8 cellular contexts compared by ENCODE assay signal in genomic region chr5:58759745-58760144, GRCh38.
DNase-seq lines count a peak whose midpoint lies in the region; ATAC-seq, FAIRE-seq and TF ChIP-seq lines count a peak whose summit lies in the region.

No MANE protein-coding gene starts in this region.

- peaks cover 33% of the 10 kb centered on the region for H3K4me1 Mint-ChIP-seq in activated naive CD4-positive, alpha-beta T cell treated with anti-CD3 and anti-CD28 coated beads for 36 hours (ENCODE audit: low read depth)
- H3K4me1 Mint-ChIP-seq in T-helper 1 cell treated with Interleukin-12 subunit alpha and Interleukin-12 subunit beta and Interleukin-4 antibody, amounts not matched to agents 30 μg/mL and 1 μg/mL, for 36 hours (ENCODE audit: low read depth), result peaks cover 19% of the 10 kb centered on the region
- H3K4me1 Mint-ChIP-seq in GM23338, result 0 out of 3 replicates have a peak, but pooled peaks cover 3% of the 10 kb centered on the region

- H3K79me2 ChIP-seq in GM23338 (replicated peaks; ENCODE audit: insufficient read depth), result no peaks in the 10 kb centered on the region

- no peaks in the 10 kb centered on the region for H4K20me1 ChIP-seq in GM23338 (replicated peaks; ENCODE audit: insufficient read depth)

- no peak overlapping the region for H3K27ac ChIP-seq in GM23338 (ENCODE audit: low read depth)

- DNase-seq in activated naive CD4-positive, alpha-beta T cell treated with anti-CD3 and anti-CD28 coated beads for 36 hours, result no peak
- DNase-seq in activated naive CD4-positive, alpha-beta T cell treated with anti-CD3 and anti-CD28 coated beads, Interleukin-2, amount 50 U/mL, for 16 hours, result no peak
- no peak for DNase-seq in COLO829 (ENCODE audit: low spot score)
- no peak for DNase-seq in hippocampal formation (lab: John Stamatoyannopoulos, UW)
- no peak for DNase-seq in GM23338 (ENCODE audit: low spot score)

- no peaks in the 10 kb centered on the region for H3K27me3 ChIP-seq in GM23338 (ENCODE audit: insufficient read depth)

- no peak overlapping the region for H3K4me2 ChIP-seq in GM23338

- intact Hi-C loops in activated naive CD4-positive, alpha-beta T cell treated with anti-CD3 and anti-CD28 coated beads for 36 hours (cut with micrococcal nuclease), result no loop called here

- no peaks in the 10 kb centered on the region for H3F3A ChIP-seq in GM23338 (replicated peaks; ENCODE audit: low read depth)

- H3K36me3 ChIP-seq in GM23338 (ENCODE audit: insufficient read depth), result no peaks in the 10 kb centered on the region

- TF ChIP-seq CTCF in GM23338 (conservative IDR thresholded peaks at IDR 0.05; ENCODE audit: low read depth in 2 of 2), result no peak

- ATAC-seq in HG03097 (IDR thresholded peaks at IDR 0.05; ENCODE audit: low FRiP score, unreplicated experiment) (peak; percentile 87), GM23338 (no peak)

- FAIRE-seq in islet of Langerhans (lab: Jason Lieb, UNC), result peak; percentile 100

- no peaks in the 10 kb centered on the region for H3K36me3 Mint-ChIP-seq in activated naive CD4-positive, alpha-beta T cell treated with anti-CD3 and anti-CD28 coated beads for 36 hours (ENCODE audit: low read depth)
- H3K36me3 Mint-ChIP-seq in T-helper 1 cell treated with Interleukin-12 subunit alpha and Interleukin-12 subunit beta and Interleukin-4 antibody, amounts not matched to agents 30 μg/mL and 1 μg/mL, for 36 hours (ENCODE audit: low read depth), result no peaks in the 10 kb centered on the region
- no peaks in the 10 kb centered on the region for H3K36me3 Mint-ChIP-seq in GM23338 (ENCODE audit: low read depth)

- no peaks in the 10 kb centered on the region for H3K9me2 ChIP-seq in GM23338 (ENCODE audit: insufficient read depth)

- no peaks in the 10 kb centered on the region for H3K4me1 ChIP-seq in GM23338 (ENCODE audit: insufficient read depth)

- H3K4me3 Mint-ChIP-seq in activated naive CD4-positive, alpha-beta T cell treated with anti-CD3 and anti-CD28 coated beads for 36 hours, result peak overlapping the region; percentile 16
- H3K4me3 Mint-ChIP-seq in T-helper 1 cell treated with Interleukin-12 subunit alpha and Interleukin-12 subunit beta and Interleukin-4 antibody, amounts not matched to agents 30 μg/mL and 1 μg/mL, for 36 hours, result peak overlapping the region; percentile 79
- no peak overlapping the region for H3K4me3 Mint-ChIP-seq in GM23338

- no peak overlapping the region for H2AFZ ChIP-seq in GM23338

- H3K27ac Mint-ChIP-seq in activated naive CD4-positive, alpha-beta T cell treated with anti-CD3 and anti-CD28 coated beads for 36 hours, result no peak overlapping the region
- H3K27ac Mint-ChIP-seq in T-helper 1 cell treated with Interleukin-12 subunit alpha and Interleukin-12 subunit beta and Interleukin-4 antibody, amounts not matched to agents 30 μg/mL and 1 μg/mL, for 36 hours, result peak overlapping the region; percentile 50
- H3K27ac Mint-ChIP-seq in GM23338, result no peak overlapping the region

- H3K4me3 ChIP-seq in GM23338, result no peak overlapping the region

- H3K27me3 Mint-ChIP-seq in activated naive CD4-positive, alpha-beta T cell treated with anti-CD3 and anti-CD28 coated beads for 36 hours (ENCODE audit: low read depth), result peaks cover 3% of the 10 kb centered on the region
- H3K27me3 Mint-ChIP-seq in T-helper 1 cell treated with Interleukin-12 subunit alpha and Interleukin-12 subunit beta and Interleukin-4 antibody, amounts not matched to agents 30 μg/mL and 1 μg/mL, for 36 hours (ENCODE audit: low read depth), result no peaks in the 10 kb centered on the region
- H3K27me3 Mint-ChIP-seq in GM23338 (ENCODE audit: insufficient read depth, low read depth, poor library complexity), result no peaks in the 10 kb centered on the region

- CTCF ChIA-PET in activated naive CD4-positive, alpha-beta T cell treated with anti-CD3 and anti-CD28 coated beads for 36 hours (lab: Charles Lee), result no interaction called here

- H3K9me3 Mint-ChIP-seq in activated naive CD4-positive, alpha-beta T cell treated with anti-CD3 and anti-CD28 coated beads for 36 hours, result no peaks in the 10 kb centered on the region
- no peaks in the 10 kb centered on the region for H3K9me3 Mint-ChIP-seq in T-helper 1 cell treated with Interleukin-12 subunit alpha and Interleukin-12 subunit beta and Interleukin-4 antibody, amounts not matched to agents 30 μg/mL and 1 μg/mL, for 36 hours
- no peaks in the 10 kb centered on the region for H3K9me3 Mint-ChIP-seq in GM23338

TF ChIP-seq in GM23338, 12 proteins besides CTCF, POLR2A, EP300 and RAD21 (continues in another document):
- TF ChIP-seq EZH2 (IDR thresholded peaks at IDR 0.05; ENCODE audit: low read depth, unreplicated experiment), result no peak
- no peak for TF ChIP-seq ZNF331 (CRISPR knock-in tag; IDR thresholded peaks at IDR 0.05; ENCODE audit: low read depth)
- TF ChIP-seq ZNF462 (CRISPR knock-in tag; IDR thresholded peaks at IDR 0.05), result no peak
- TF ChIP-seq POLR2AphosphoS5 (IDR thresholded peaks at IDR 0.05; ENCODE audit: low read depth), result no peak
- TF ChIP-seq NANOG (IDR thresholded peaks at IDR 0.05; ENCODE audit: borderline replicate concordance), result no peak
- no peak for TF ChIP-seq ZNF114 (CRISPR knock-in tag; IDR thresholded peaks at IDR 0.05)
- TF ChIP-seq STAT1 (IDR thresholded peaks at IDR 0.05; ENCODE audit: unreplicated experiment), result no peak
- TF ChIP-seq ETS1 (IDR thresholded peaks at IDR 0.05), result no peak
